In the genomic region with DNA sequence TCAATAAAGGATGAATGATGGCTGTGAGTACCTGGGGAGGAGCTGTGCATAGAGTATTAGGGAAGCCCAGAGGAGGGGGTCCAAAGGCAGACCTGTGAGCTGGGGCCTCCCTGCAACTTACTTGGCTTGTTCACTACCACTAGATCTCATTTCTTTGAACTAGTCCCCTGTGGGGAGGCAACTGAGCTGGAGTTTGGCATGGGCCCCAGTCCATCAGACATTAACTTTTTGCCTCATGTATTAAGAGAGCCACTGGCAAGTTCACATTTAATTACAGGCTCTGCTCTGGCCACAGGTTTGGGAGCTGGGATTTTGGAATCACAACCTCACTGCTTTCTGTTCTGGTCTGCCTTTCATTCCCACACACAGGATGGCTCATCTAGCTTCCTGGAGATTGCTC, we compare ENCODE assay signal across 10 cellular contexts.
DNase-seq lines count a peak whose midpoint lies in the region; ATAC-seq, FAIRE-seq and TF ChIP-seq lines count a peak whose summit lies in the region.
"Had no signal": no experiment of that assay in that cellular context is flagged by ENCODE, and none has a peak within 500 bp of the region (broad histone marks: within the 10 kb centered on the region; RNA-seq: fewer than 3 reads in every experiment).

No MANE protein-coding gene starts in this region.

- peak overlapping the region; percentile 27; the same call in 1 of the 2 replicates for H2BK5ac ChIP-seq in H1 (ENCODE audit: low read depth, low read length)
- H2BK5ac ChIP-seq in mesenchymal stem cell (ENCODE audit: low read depth, low read length, poor library complexity, severe bottlenecking) = no peak overlapping the region

- no peak overlapping the region for H2BK120ac ChIP-seq in H1 (replicated peaks; ENCODE audit: low read depth, low read length)
- H2BK120ac ChIP-seq in mesenchymal stem cell (ENCODE audit: low read depth, low read length) = no peak overlapping the region

- TF ChIP-seq POLR2A in H1 (IDR thresholded peaks at IDR 0.05; ENCODE audit: control extremely low read depth in 1 of 2, low read depth in 2 of 2, low read length in 2 of 2) = no peak

- H4K91ac ChIP-seq in H1 (replicated peaks; ENCODE audit: insufficient read length, low read length) = no peak overlapping the region
- no peak overlapping the region for H4K91ac ChIP-seq in mesenchymal stem cell (ENCODE audit: low read length)

- ATAC-seq in HG03108 (IDR thresholded peaks at IDR 0.05; ENCODE audit: unreplicated experiment) = no peak
- no peak for ATAC-seq in GM21576 (IDR thresholded peaks at IDR 0.05; ENCODE audit: unreplicated experiment)

- H3K79me1 ChIP-seq in H1 (ENCODE audit: low read depth, low read length) (no peaks in the 10 kb centered on the region), mesenchymal stem cell (replicated peaks; ENCODE audit: low read length, poor library complexity, severe bottlenecking) (no peaks in the 10 kb centered on the region)

- FAIRE-seq in H1 (lab: Jason Lieb, UNC) = no peak
- FAIRE-seq: GM18507 had no signal

- peaks cover 10% of the 10 kb centered on the region for H3K4me1 Mint-ChIP-seq in type B pancreatic cell (ENCODE audit: unreplicated experiment)
- H3K4me1 Mint-ChIP-seq in activated CD4-positive, alpha-beta memory T cell treated with anti-CD3 and anti-CD28 coated beads for 36 hours (ENCODE audit: low read depth) = no peaks in the 10 kb centered on the region

- no peak overlapping the region for H3K56ac ChIP-seq in H1 (replicated peaks; ENCODE audit: insufficient read length, low read depth, low read length)

- H3K9me3 ChIP-seq in Loucy (ENCODE audit: insufficient read depth, low read depth, low read length) (peaks cover 16% of the 10 kb centered on the region), H1 (ENCODE audit: insufficient read depth in 2 of 2, low read depth in 1 of 2, low read length in 1 of 2) (no peaks in the 10 kb centered on the region), mesenchymal stem cell (ENCODE audit: control insufficient read depth, low read length) (peaks cover 18% of the 10 kb centered on the region), thymus (ENCODE audit: control insufficient read depth) (no peaks in the 10 kb centered on the region)

- peak overlapping the region; percentile 46 for H3K9ac ChIP-seq in Loucy (ENCODE audit: low read depth, low read length, poor library complexity, severe bottlenecking)
- no peak overlapping the region for H3K9ac ChIP-seq in H1 (replicated peaks in 1 of 4; ENCODE audit: extremely low read depth in 1 of 4, low read depth in 3 of 4, low read length in 3 of 4)
- peak overlapping the region; percentile 64 for H3K9ac ChIP-seq in mesenchymal stem cell (ENCODE audit: low read length)
- H3K9ac ChIP-seq: BLaER1 had no signal

- no peaks in the 10 kb centered on the region for H3K9me2 ChIP-seq in Loucy (replicated peaks; ENCODE audit: low read depth, low read length)

- no peak overlapping the region for H2AFZ ChIP-seq in Loucy (ENCODE audit: low read length)
- no peak overlapping the region for H2AFZ ChIP-seq in H1 (ENCODE audit: low read length)
- H2AFZ ChIP-seq in mesenchymal stem cell (ENCODE audit: low read depth, low read length) = no peak overlapping the region

- no peak overlapping the region for H4K5ac ChIP-seq in H1 (ENCODE audit: insufficient read length, low read depth, low read length)

- peaks cover 48% of the 10 kb centered on the region for H3K36me3 Mint-ChIP-seq in type B pancreatic cell
- no peaks in the 10 kb centered on the region for H3K36me3 Mint-ChIP-seq in activated CD4-positive, alpha-beta memory T cell treated with anti-CD3 and anti-CD28 coated beads for 36 hours

- H2AK5ac ChIP-seq in H1 (ENCODE audit: low read depth, low read length) (no peak overlapping the region), mesenchymal stem cell (ENCODE audit: low read length, severe bottlenecking) (peak overlapping the region; percentile 58)

- POLR2A ChIA-PET in H1 (lab: Charles Lee; ENCODE audit: partially characterized antibody) = interaction anchor here (0.6 to 1.2 kb wide), 4 partner anchors 11 to 34 kb away, joined by 3 to 5 read pairs (median 3); no protein-coding TSS in a partner anchor
- POLR2A ChIA-PET in activated CD4-positive, alpha-beta memory T cell treated with anti-CD3 and anti-CD28 coated beads for 36 hours (lab: Charles Lee) = no interaction called here

- H2BK20ac ChIP-seq in H1 (ENCODE audit: low read length) = no peak overlapping the region

- H3K4me1 ChIP-seq in Loucy (ENCODE audit: insufficient read depth, low read length, poor library complexity, severe bottlenecking) (peaks cover 45% of the 10 kb centered on the region), H1 (replicated peaks in 1 of 4; ENCODE audit: control insufficient read depth in 3 of 4, insufficient read depth in 4 of 4, low read length in 3 of 4) (peaks cover 0 to 8% (median 4%) of the 10 kb centered on the region in 4 experiments), mesenchymal stem cell (ENCODE audit: control insufficient read depth, insufficient read depth, low read depth, low read length) (peaks cover 8% of the 10 kb centered on the region), thymus (ENCODE audit: control insufficient read depth, insufficient read depth, low read length) (peaks cover 24% of the 10 kb centered on the region)

- H3K27me3 Mint-ChIP-seq in type B pancreatic cell = no peaks in the 10 kb centered on the region
- no peaks in the 10 kb centered on the region for H3K27me3 Mint-ChIP-seq in activated CD4-positive, alpha-beta memory T cell treated with anti-CD3 and anti-CD28 coated beads for 36 hours

- H3K79me2 ChIP-seq in Loucy (ENCODE audit: insufficient read depth, low read length) (peaks cover 75% of the 10 kb centered on the region), H1 (ENCODE audit: control insufficient read depth in 1 of 2, insufficient read depth in 2 of 2, low read length in 2 of 2) (peaks cover 0 to 18% of the 10 kb centered on the region in 2 experiments; a peak in 2 of 4 replicates)

- intact Hi-C loops in activated CD4-positive, alpha-beta memory T cell treated with anti-CD3 and anti-CD28 coated beads for 36 hours (cut with micrococcal nuclease) = no loop called here

- H2BK15ac ChIP-seq in H1 (ENCODE audit: low read length) (no peak overlapping the region), mesenchymal stem cell (ENCODE audit: low read depth, poor library complexity, severe bottlenecking) (no peak overlapping the region)

- peaks cover 49% of the 10 kb centered on the region for H3K36me3 ChIP-seq in Loucy (ENCODE audit: insufficient read depth, low read length)
- no peaks in the 10 kb centered on the region; a peak in 1 of 8 replicates for H3K36me3 ChIP-seq in H1 (ENCODE audit: control insufficient read depth in 2 of 4, insufficient read depth in 4 of 4, low read length in 3 of 4)
- H3K36me3 ChIP-seq in mesenchymal stem cell (ENCODE audit: control insufficient read depth in 1 of 2, insufficient read depth in 2 of 2, low read depth in 1 of 2, low read length in 2 of 2) = no peaks in the 10 kb centered on the region
- peaks cover 5% of the 10 kb centered on the region for H3K36me3 ChIP-seq in thymus (ENCODE audit: control insufficient read depth, insufficient read depth)

- no peak overlapping the region for H3K27ac Mint-ChIP-seq in type B pancreatic cell
- no peak overlapping the region for H3K27ac Mint-ChIP-seq in activated CD4-positive, alpha-beta memory T cell treated with anti-CD3 and anti-CD28 coated beads for 36 hours

- H3K9me3 Mint-ChIP-seq in type B pancreatic cell = peaks cover 17% of the 10 kb centered on the region
- peaks cover 8% of the 10 kb centered on the region for H3K9me3 Mint-ChIP-seq in activated CD4-positive, alpha-beta memory T cell treated with anti-CD3 and anti-CD28 coated beads for 36 hours

- H3K4me3 Mint-ChIP-seq in type B pancreatic cell = no peak overlapping the region
- H3K4me3 Mint-ChIP-seq in activated CD4-positive, alpha-beta memory T cell treated with anti-CD3 and anti-CD28 coated beads for 36 hours = no peak overlapping the region

- no peak overlapping the region for H3K27ac ChIP-seq in H1 (ENCODE audit: low read depth, low read length)
- peak overlapping the region; percentile 89 for H3K27ac ChIP-seq in mesenchymal stem cell (ENCODE audit: low read length, poor library complexity, severe bottlenecking)
- H3K27ac ChIP-seq in thymus (ENCODE audit: low read depth) = peak overlapping the region; percentile 93
- H3K27ac ChIP-seq: BLaER1 had no signal

- H4K8ac ChIP-seq in H1 (ENCODE audit: extremely low read depth, insufficient read depth, low read length) = no peak overlapping the region
- H4K8ac ChIP-seq in mesenchymal stem cell (ENCODE audit: low read length) = no peak overlapping the region

- H3F3A ChIP-seq in Loucy (ENCODE audit: low read depth) = peaks cover 9% of the 10 kb centered on the region

- no peak for DNase-seq in H1 (ENCODE audit: low read depth in 1 of 2, low spot score in 2 of 2)
- DNase-seq in mesenchymal stem cell = no peak
- no peak for DNase-seq in type B pancreatic cell (ENCODE audit: extremely low spot score, unreplicated experiment)
- no peak for DNase-seq in activated CD4-positive, alpha-beta memory T cell treated with anti-CD3 and anti-CD28 coated beads for 36 hours

- no peak overlapping the region for H3K23ac ChIP-seq in H1 (ENCODE audit: insufficient read length)
- no peak overlapping the region for H3K23ac ChIP-seq in mesenchymal stem cell (ENCODE audit: low read length in 2 of 2)

- H3K27me3 ChIP-seq in Loucy (ENCODE audit: insufficient read depth, low read length, poor library complexity, severe bottlenecking) = no peaks in the 10 kb centered on the region
- no peaks in the 10 kb centered on the region for H3K27me3 ChIP-seq in H1 (replicated peaks in 1 of 4; ENCODE audit: control insufficient read depth in 3 of 4, extremely low read depth in 1 of 4, insufficient read depth in 3 of 4, low read length in 3 of 4)
- no peaks in the 10 kb centered on the region for H3K27me3 ChIP-seq in mesenchymal stem cell (ENCODE audit: control insufficient read depth in 1 of 2, insufficient read depth in 1 of 2, low read length in 2 of 2)
- H3K27me3 ChIP-seq in thymus (ENCODE audit: control insufficient read depth, insufficient read depth) = no peaks in the 10 kb centered on the region
- H3K27me3 ChIP-seq: BLaER1 had no signal

- CTCF ChIA-PET in H1 (lab: Charles Lee; ENCODE audit: partially characterized antibody) = interaction anchor here (0.6 to 1.2 kb wide), 6 partner anchors 9 to 1225 kb away, joined by 3 to 5 read pairs (median 4); no protein-coding TSS in a partner anchor
- CTCF ChIA-PET in activated CD4-positive, alpha-beta memory T cell treated with anti-CD3 and anti-CD28 coated beads for 36 hours (lab: Charles Lee) = no interaction called here

- peak overlapping the region; percentile 33; the same call in 1 of the 2 replicates for H2BK12ac ChIP-seq in H1 (ENCODE audit: low read depth, low read length)
- H2BK12ac ChIP-seq in mesenchymal stem cell (ENCODE audit: low read length in 2 of 2) = no peak overlapping the region

- no peak overlapping the region for H3K4ac ChIP-seq in H1 (replicated peaks; ENCODE audit: insufficient read length, low read depth, low read length)
- H3K4ac ChIP-seq in mesenchymal stem cell (ENCODE audit: low read depth in 1 of 2, low read length in 2 of 2) = no peak overlapping the region

- TF ChIP-seq CTCF in Loucy (conservative IDR thresholded peaks at IDR 0.05; ENCODE audit: low read length) = no peak
- no peak for TF ChIP-seq CTCF in H1 (IDR thresholded peaks at IDR 0.05; ENCODE audit: control extremely low read depth in 1 of 3, insufficient read depth in 1 of 3, low read depth in 1 of 3, low read length in 3 of 3)
- TF ChIP-seq CTCF in type B pancreatic cell (conservative IDR thresholded peaks at IDR 0.05) = no peak

- no peak for TF ChIP-seq RAD21 in H1 (IDR thresholded peaks at IDR 0.05 in 1 of 2, conservative IDR thresholded peaks at IDR 0.05 in 1 of 2; ENCODE audit: low read depth in 2 of 2, low read length in 2 of 2)

- TF ChIP-seq EP300 in H1 (IDR thresholded peaks at IDR 0.05; ENCODE audit: borderline replicate concordance in 1 of 2, low read depth in 2 of 2, low read length in 2 of 2) = no peak

- no peaks in the 10 kb centered on the region for H4K20me1 ChIP-seq in Loucy (ENCODE audit: insufficient read depth, low read length, poor library complexity, severe bottlenecking)
- H4K20me1 ChIP-seq in H1 (replicated peaks in 1 of 2; ENCODE audit: control insufficient read depth in 1 of 2, insufficient read depth in 2 of 2, low read length in 2 of 2) = no peaks in the 10 kb centered on the region
- H4K20me1 ChIP-seq: BLaER1 had no signal

- H3K4me2 ChIP-seq in Loucy (ENCODE audit: low read depth, low read length, poor library complexity, severe bottlenecking) (peak overlapping the region; percentile 12), H1 (ENCODE audit: insufficient read depth in 1 of 2, low read depth in 2 of 2, low read length in 2 of 2) (no peak overlapping the region), mesenchymal stem cell (ENCODE audit: low read length, poor library complexity, severe bottlenecking) (no peak overlapping the region)
- H3K4me2 ChIP-seq: BLaER1 had no signal

- H3K18ac ChIP-seq in H1 (ENCODE audit: extremely low read depth, low read length) = no peak overlapping the region
- H3K18ac ChIP-seq in mesenchymal stem cell (ENCODE audit: low read depth in 1 of 2, low read length in 2 of 2) = no peak overlapping the region

- H3K4me3 ChIP-seq in Loucy (ENCODE audit: low read length, poor library complexity, severe bottlenecking) (no peak overlapping the region), H1 (ENCODE audit: extremely low read depth in 1 of 4, insufficient read depth in 2 of 4, low read depth in 3 of 4, low read length in 4 of 4) (no peak overlapping the region), mesenchymal stem cell (ENCODE audit: insufficient read depth in 1 of 2, low read depth in 1 of 2, low read length in 2 of 2) (peak overlapping the region in 1 of 2 experiments; percentile 61), thymus (ENCODE audit: low read length) (no peak overlapping the region)
- H3K4me3 ChIP-seq: BLaER1 had no signal

- no peaks in the 10 kb centered on the region; the same call in 1 of the 2 replicates for H3K23me2 ChIP-seq in H1 (ENCODE audit: low read depth, low read length)

- H3K14ac ChIP-seq in H1 (ENCODE audit: insufficient read length) (no peak overlapping the region), mesenchymal stem cell (ENCODE audit: low read length in 2 of 2) (no peak overlapping the region)

Comparison
In these comparisons a context has a peak if more than half of its experiments do, and no peak if none do; other contexts are left out.
1. H3K9ac ChIP-seq: peak in Loucy (single experiment) and mesenchymal stem cell (single experiment); none in H1 (0 of 4).